In the genomic region with DNA sequence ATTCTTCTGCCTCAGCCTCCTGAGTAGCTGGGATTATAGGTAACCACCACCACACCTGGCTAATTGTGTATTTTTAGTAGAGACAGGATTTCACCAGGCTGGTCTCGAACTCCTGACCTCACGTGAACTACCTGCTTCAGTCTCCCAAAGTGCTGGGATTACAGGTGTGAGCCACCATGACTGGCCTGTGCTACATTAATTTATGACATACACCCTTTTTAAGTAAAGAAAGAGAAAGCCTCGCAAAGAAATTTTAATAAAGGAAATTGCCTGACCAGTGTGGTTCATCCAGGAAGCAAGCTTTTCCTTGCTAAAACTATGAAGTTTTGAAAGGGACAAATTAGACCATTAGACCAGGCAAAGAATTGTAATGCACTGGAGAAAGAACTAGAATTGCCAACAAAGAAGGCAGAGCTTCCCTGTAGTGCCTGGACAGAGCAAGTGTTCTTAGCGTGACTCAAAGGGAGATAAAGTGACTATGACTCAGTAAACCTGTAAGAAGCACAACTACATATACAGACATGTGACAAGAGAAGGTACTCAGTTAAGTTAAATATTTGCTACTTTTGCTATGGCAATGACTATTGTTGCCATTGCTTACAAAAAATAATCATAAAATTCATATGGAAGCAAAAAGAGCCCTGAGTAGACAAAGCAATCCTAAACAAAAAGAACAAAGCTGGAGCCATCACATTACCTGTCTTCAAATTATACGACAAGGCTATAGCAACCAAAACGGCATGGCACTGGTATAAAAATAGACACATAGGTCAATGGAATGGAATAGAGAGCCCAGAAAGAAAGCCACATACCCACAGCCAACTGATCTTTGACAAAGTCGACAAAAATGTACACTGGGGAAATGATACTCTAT, we compare ENCODE assay signal across 1 cellular context.
TF ChIP-seq lines count a peak whose summit lies in the region.

No MANE protein-coding gene starts in this region.

TF ChIP-seq in K562, 482 proteins besides CTCF, POLR2A, EP300 and RAD21 (continued from another document and continues in another):
- TF ChIP-seq, protein P1, sequence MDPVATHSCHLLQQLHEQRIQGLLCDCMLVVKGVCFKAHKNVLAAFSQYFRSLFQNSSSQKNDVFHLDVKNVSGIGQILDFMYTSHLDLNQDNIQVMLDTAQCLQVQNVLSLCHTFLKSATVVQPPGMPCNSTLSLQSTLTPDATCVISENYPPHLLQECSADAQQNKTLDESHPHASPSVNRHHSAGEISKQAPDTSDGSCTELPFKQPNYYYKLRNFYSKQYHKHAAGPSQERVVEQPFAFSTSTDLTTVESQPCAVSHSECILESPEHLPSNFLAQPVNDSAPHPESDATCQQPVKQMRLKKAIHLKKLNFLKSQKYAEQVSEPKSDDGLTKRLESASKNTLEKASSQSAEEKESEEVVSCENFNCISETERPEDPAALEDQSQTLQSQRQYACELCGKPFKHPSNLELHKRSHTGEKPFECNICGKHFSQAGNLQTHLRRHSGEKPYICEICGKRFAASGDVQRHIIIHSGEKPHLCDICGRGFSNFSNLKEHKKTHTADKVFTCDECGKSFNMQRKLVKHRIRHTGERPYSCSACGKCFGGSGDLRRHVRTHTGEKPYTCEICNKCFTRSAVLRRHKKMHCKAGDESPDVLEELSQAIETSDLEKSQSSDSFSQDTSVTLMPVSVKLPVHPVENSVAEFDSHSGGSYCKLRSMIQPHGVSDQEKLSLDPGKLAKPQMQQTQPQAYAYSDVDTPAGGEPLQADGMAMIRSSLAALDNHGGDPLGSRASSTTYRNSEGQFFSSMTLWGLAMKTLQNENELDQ (CRISPR knock-in tag; IDR thresholded peaks at IDR 0.05; ENCODE audit: borderline replicate concordance): no peak
- TF ChIP-seq, protein P2, sequence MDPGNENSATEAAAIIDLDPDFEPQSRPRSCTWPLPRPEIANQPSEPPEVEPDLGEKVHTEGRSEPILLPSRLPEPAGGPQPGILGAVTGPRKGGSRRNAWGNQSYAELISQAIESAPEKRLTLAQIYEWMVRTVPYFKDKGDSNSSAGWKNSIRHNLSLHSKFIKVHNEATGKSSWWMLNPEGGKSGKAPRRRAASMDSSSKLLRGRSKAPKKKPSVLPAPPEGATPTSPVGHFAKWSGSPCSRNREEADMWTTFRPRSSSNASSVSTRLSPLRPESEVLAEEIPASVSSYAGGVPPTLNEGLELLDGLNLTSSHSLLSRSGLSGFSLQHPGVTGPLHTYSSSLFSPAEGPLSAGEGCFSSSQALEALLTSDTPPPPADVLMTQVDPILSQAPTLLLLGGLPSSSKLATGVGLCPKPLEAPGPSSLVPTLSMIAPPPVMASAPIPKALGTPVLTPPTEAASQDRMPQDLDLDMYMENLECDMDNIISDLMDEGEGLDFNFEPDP (CRISPR knock-in tag; IDR thresholded peaks at IDR 0.05): no peak
- TF ChIP-seq LEF1 (IDR thresholded peaks at IDR 0.05) (peak; percentile 47; the same call in 1 of the 2 replicates), CBX2 (IDR thresholded peaks at IDR 0.05; ENCODE audit: insufficient read depth, low read length, poor library complexity, severe bottlenecking) (no peak), RBM14 (IDR thresholded peaks at IDR 0.05; ENCODE audit: borderline replicate concordance, insufficient read depth, low read depth, low read length) (no peak), FOXJ2 (tag; IDR thresholded peaks at IDR 0.05) (peak; percentile 90), ZNF589 (CRISPR knock-in tag; IDR thresholded peaks at IDR 0.05; ENCODE audit: low read depth) (no peak), NFE2 (IDR thresholded peaks at IDR 0.05; ENCODE audit: low read depth) (peak; percentile 89), JUND (IDR thresholded peaks at IDR 0.05; ENCODE audit: borderline replicate concordance, low read depth, low read length) (peak; percentile 96), JUND (tag; IDR thresholded peaks at IDR 0.05; ENCODE audit: borderline replicate concordance, low read depth, low read length) (peak; percentile 93; the same call in 2 of the 3 replicates), ZNF583 (CRISPR knock-in tag; IDR thresholded peaks at IDR 0.05) (no peak), SAFB (IDR thresholded peaks at IDR 0.05; ENCODE audit: borderline replicate concordance, low read depth, low read length) (no peak), POLR2B (IDR thresholded peaks at IDR 0.05; ENCODE audit: low read depth, partially characterized antibody) (no peak), TAF9B (IDR thresholded peaks at IDR 0.05; ENCODE audit: partially characterized antibody) (peak; percentile 33), ZNF57 (CRISPR knock-in tag; IDR thresholded peaks at IDR 0.05) (no peak), ZNF134 (CRISPR knock-in tag; conservative IDR thresholded peaks at IDR 0.05) (no peak), HDAC8 (tag; IDR thresholded peaks at IDR 0.05) (0 out of 2 replicates have a peak, but pooled peaks have one; percentile 49), FOS (IDR thresholded peaks at IDR 0.05; ENCODE audit: extremely low read depth, insufficient read length) (peak; percentile 73), SNIP1 (IDR thresholded peaks at IDR 0.05; ENCODE audit: low read depth) (no peak), MYC (IDR thresholded peaks at IDR 0.05; ENCODE audit: low read depth, low read length) (peak; percentile 36; the same call in 1 of the 2 replicates), MYC (CRISPR knock-in tag; IDR thresholded peaks at IDR 0.05; ENCODE audit: borderline replicate concordance, low read depth) (no peak), NFRKB (IDR thresholded peaks at IDR 0.05; ENCODE audit: low read depth) (no peak; the same call in 1 of the 2 replicates), SMAD3 (CRISPR knock-in tag; conservative IDR thresholded peaks at IDR 0.05) (no peak), MIER1 (IDR thresholded peaks at IDR 0.05; ENCODE audit: low read depth) (no peak), ATF7 (IDR thresholded peaks at IDR 0.05) (0 out of 2 replicates have a peak, but pooled peaks have one; percentile 37), RFX1 (IDR thresholded peaks at IDR 0.05) (peak; percentile 48), HNRNPUL1 (IDR thresholded peaks at IDR 0.05; ENCODE audit: low read length) (no peak), SMARCE1 (IDR thresholded peaks at IDR 0.05) (peak; percentile 90), ZBTB1 (CRISPR knock-in tag; IDR thresholded peaks at IDR 0.05; ENCODE audit: borderline replicate concordance, low read depth) (no peak), POLR2AphosphoS2 (IDR thresholded peaks at IDR 0.05; ENCODE audit: low read length) (no peak), NRF1 (conservative IDR thresholded peaks at IDR 0.05 in 1 of 2, IDR thresholded peaks at IDR 0.05 in 1 of 2) (peak in 1 of 2 experiments; percentile 16; a peak in 1 of 4 replicates)
- TF ChIP-seq, protein P3, sequence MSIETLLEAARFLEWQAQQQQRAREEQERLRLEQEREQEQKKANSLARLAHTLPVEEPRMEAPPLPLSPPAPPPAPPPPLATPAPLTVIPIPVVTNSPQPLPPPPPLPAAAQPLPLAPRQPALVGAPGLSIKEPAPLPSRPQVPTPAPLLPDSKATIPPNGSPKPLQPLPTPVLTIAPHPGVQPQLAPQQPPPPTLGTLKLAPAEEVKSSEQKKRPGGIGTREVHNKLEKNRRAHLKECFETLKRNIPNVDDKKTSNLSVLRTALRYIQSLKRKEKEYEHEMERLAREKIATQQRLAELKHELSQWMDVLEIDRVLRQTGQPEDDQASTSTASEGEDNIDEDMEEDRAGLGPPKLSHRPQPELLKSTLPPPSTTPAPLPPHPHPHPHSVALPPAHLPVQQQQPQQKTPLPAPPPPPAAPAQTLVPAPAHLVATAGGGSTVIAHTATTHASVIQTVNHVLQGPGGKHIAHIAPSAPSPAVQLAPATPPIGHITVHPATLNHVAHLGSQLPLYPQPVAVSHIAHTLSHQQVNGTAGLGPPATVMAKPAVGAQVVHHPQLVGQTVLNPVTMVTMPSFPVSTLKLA (conservative IDR thresholded peaks at IDR 0.05): peak; percentile 36 to 61; a peak in 2 of 4 replicates
- TF ChIP-seq, protein P4, sequence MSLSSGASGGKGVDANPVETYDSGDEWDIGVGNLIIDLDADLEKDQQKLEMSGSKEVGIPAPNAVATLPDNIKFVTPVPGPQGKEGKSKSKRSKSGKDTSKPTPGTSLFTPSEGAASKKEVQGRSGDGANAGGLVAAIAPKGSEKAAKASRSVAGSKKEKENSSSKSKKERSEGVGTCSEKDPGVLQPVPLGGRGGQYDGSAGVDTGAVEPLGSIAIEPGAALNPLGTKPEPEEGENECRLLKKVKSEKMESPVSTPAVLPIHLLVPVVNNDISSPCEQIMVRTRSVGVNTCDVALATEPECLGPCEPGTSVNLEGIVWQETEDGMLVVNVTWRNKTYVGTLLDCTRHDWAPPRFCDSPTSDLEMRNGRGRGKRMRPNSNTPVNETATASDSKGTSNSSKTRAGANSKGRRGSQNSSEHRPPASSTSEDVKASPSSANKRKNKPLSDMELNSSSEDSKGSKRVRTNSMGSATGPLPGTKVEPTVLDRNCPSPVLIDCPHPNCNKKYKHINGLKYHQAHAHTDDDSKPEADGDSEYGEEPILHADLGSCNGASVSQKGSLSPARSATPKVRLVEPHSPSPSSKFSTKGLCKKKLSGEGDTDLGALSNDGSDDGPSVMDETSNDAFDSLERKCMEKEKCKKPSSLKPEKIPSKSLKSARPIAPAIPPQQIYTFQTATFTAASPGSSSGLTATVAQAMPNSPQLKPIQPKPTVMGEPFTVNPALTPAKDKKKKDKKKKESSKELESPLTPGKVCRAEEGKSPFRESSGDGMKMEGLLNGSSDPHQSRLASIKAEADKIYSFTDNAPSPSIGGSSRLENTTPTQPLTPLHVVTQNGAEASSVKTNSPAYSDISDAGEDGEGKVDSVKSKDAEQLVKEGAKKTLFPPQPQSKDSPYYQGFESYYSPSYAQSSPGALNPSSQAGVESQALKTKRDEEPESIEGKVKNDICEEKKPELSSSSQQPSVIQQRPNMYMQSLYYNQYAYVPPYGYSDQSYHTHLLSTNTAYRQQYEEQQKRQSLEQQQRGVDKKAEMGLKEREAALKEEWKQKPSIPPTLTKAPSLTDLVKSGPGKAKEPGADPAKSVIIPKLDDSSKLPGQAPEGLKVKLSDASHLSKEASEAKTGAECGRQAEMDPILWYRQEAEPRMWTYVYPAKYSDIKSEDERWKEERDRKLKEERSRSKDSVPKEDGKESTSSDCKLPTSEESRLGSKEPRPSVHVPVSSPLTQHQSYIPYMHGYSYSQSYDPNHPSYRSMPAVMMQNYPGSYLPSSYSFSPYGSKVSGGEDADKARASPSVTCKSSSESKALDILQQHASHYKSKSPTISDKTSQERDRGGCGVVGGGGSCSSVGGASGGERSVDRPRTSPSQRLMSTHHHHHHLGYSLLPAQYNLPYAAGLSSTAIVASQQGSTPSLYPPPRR (CRISPR knock-in tag; IDR thresholded peaks at IDR 0.05; ENCODE audit: borderline replicate concordance): no peak
- TF ChIP-seq, protein P5, sequence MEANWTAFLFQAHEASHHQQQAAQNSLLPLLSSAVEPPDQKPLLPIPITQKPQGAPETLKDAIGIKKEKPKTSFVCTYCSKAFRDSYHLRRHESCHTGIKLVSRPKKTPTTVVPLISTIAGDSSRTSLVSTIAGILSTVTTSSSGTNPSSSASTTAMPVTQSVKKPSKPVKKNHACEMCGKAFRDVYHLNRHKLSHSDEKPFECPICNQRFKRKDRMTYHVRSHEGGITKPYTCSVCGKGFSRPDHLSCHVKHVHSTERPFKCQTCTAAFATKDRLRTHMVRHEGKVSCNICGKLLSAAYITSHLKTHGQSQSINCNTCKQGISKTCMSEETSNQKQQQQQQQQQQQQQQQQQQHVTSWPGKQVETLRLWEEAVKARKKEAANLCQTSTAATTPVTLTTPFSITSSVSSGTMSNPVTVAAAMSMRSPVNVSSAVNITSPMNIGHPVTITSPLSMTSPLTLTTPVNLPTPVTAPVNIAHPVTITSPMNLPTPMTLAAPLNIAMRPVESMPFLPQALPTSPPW (CRISPR knock-in tag; IDR thresholded peaks at IDR 0.05): no peak
- TF ChIP-seq, protein P6, sequence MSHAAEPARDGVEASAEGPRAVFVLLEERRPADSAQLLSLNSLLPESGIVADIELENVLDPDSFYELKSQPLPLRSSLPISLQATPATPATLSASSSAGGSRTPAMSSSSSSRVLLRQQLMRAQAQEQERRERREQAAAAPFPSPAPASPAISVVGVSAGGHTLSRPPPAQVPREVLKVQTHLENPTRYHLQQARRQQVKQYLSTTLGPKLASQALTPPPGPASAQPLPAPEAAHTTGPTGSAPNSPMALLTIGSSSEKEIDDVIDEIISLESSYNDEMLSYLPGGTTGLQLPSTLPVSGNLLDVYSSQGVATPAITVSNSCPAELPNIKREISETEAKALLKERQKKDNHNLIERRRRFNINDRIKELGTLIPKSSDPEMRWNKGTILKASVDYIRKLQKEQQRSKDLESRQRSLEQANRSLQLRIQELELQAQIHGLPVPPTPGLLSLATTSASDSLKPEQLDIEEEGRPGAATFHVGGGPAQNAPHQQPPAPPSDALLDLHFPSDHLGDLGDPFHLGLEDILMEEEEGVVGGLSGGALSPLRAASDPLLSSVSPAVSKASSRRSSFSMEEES (CRISPR knock-in tag; IDR thresholded peaks at IDR 0.05): 0 out of 2 replicates have a peak, but pooled peaks have one; percentile 11
- TF ChIP-seq, protein P7, sequence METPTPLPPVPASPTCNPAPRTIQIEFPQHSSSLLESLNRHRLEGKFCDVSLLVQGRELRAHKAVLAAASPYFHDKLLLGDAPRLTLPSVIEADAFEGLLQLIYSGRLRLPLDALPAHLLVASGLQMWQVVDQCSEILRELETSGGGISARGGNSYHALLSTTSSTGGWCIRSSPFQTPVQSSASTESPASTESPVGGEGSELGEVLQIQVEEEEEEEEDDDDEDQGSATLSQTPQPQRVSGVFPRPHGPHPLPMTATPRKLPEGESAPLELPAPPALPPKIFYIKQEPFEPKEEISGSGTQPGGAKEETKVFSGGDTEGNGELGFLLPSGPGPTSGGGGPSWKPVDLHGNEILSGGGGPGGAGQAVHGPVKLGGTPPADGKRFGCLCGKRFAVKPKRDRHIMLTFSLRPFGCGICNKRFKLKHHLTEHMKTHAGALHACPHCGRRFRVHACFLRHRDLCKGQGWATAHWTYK (CRISPR knock-in tag; IDR thresholded peaks at IDR 0.05): 0 out of 2 replicates have a peak, but pooled peaks have one; percentile 43
- TF ChIP-seq, protein P8, sequence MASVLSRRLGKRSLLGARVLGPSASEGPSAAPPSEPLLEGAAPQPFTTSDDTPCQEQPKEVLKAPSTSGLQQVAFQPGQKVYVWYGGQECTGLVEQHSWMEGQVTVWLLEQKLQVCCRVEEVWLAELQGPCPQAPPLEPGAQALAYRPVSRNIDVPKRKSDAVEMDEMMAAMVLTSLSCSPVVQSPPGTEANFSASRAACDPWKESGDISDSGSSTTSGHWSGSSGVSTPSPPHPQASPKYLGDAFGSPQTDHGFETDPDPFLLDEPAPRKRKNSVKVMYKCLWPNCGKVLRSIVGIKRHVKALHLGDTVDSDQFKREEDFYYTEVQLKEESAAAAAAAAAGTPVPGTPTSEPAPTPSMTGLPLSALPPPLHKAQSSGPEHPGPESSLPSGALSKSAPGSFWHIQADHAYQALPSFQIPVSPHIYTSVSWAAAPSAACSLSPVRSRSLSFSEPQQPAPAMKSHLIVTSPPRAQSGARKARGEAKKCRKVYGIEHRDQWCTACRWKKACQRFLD (CRISPR knock-in tag; IDR thresholded peaks at IDR 0.05): 0 out of 2 replicates have a peak, but pooled peaks have one; percentile 42
